8 cellular contexts compared by ENCODE assay signal in genomic region chr4:10116625-10117423, GRCh38. TPM values are rescaled to one million over a fixed set of nuclear protein-coding genes. Genes with fewer than 3 reads are reported as not detected.
A peak's percentile ranks its signal among the peaks of the same experiment; 100 is the strongest.
DNase-seq lines count a peak whose midpoint lies in the region; ATAC-seq and TF ChIP-seq lines count a peak whose summit lies in the region.

TSS of gene WDR1 (minus strand) at chr4:10116799. CDS start at chr4:10116666, 133 bp downstream.

- ATAC-seq in GM18870 (IDR thresholded peaks at IDR 0.05; ENCODE audit: unreplicated experiment) (peak; percentile 80), HG03108 (IDR thresholded peaks at IDR 0.05; ENCODE audit: unreplicated experiment) (peak; percentile 94)

- DNase-seq in ACHN (peak; percentile 90), NCI-H2196 (lab: John Stamatoyannopoulos, UW; ENCODE audit: unreplicated experiment) (peak; percentile 94), WERI-Rb-1 (peak; percentile 97), breast epithelium (ENCODE audit: low spot score in 2 of 2) (peak; percentile 96 to 97)

- H3K36me3 ChIP-seq in WERI-Rb-1 (peaks cover 40% of the 10 kb centered on the region), breast epithelium (no peaks in the 10 kb centered on the region), iPS-20b (ENCODE audit: insufficient read depth, low read depth, low read length) (peaks cover 40% of the 10 kb centered on the region)

- in situ Hi-C loops in ACHN (cut with HindIII; ENCODE audit: low pct_ligation_motif_present, low pct_unique_long_range_greater_than_20kb, low sequenced_read_pairs) = no loop called here

- H3K4me1 ChIP-seq in breast epithelium = peaks cover 4 to 19% of the 10 kb centered on the region in 2 donors
- peaks cover 36% of the 10 kb centered on the region for H3K4me1 ChIP-seq in iPS-20b (ENCODE audit: insufficient read depth, low read length)

- intact Hi-C loops in breast epithelium (cut with DNase I; ENCODE audit: low total_unique reads) = no loop called here

- H3K27me3 ChIP-seq in WERI-Rb-1 (ENCODE audit: insufficient read depth, low read depth, severe bottlenecking) (no peaks in the 10 kb centered on the region), breast epithelium (no peaks in the 10 kb centered on the region), iPS-20b (ENCODE audit: insufficient read depth, low read length) (no peaks in the 10 kb centered on the region)

- peak; percentile 95 for TF ChIP-seq POLR2A in breast epithelium (IDR thresholded peaks at IDR 0.05)

- H3K4me3 ChIP-seq in WERI-Rb-1 (ENCODE audit: low read depth, low read length) (peak within 1 kb of the TSS; percentile 70), breast epithelium (peak within 1 kb of the TSS; percentile 84 to 96 (median 88)), iPS-20b (ENCODE audit: low read length) (peak within 1 kb of the TSS; percentile 97), skin epidermis (peak within 1 kb of the TSS; percentile 66 to 95 (median 82))

- H3K9ac ChIP-seq in iPS-20b (ENCODE audit: low read depth, low read length) = peak within 1 kb of the TSS; percentile 100

- H3K9me3 ChIP-seq in WERI-Rb-1 (ENCODE audit: severe bottlenecking) = no peaks in the 10 kb centered on the region
- H3K9me3 ChIP-seq in breast epithelium = no peaks in the 10 kb centered on the region
- H3K9me3 ChIP-seq in iPS-20b (ENCODE audit: insufficient read depth, low read depth, low read length) = no peaks in the 10 kb centered on the region

- TF ChIP-seq CTCF in WERI-Rb-1 (IDR thresholded peaks at IDR 0.05; ENCODE audit: low read depth, low read length) = no peak
- peak in 1 of 3 donors; percentile 15 for TF ChIP-seq CTCF in breast epithelium (IDR thresholded peaks at IDR 0.05)

- peak within 1 kb of the TSS; percentile 92 for H3K27ac ChIP-seq in WERI-Rb-1
- peak within 1 kb of the TSS; percentile 97 to 98 for H3K27ac ChIP-seq in breast epithelium
- peak within 1 kb of the TSS; percentile 99 for H3K27ac ChIP-seq in iPS-20b (ENCODE audit: low read length)
- H3K27ac ChIP-seq in skin epidermis = peak within 1 kb of the TSS; percentile 86 to 98 (median 95)

RNA-seq across cellular contexts. Expression of gene WDR1, which starts in this region (rescaled TPM):
- total RNA-seq in breast epithelium = 100 to 1,000 TPM in 2 of 3 donors, 10 to 100 TPM in 1; 93.9 to 142 (median 127) TPM

Comparison
In these comparisons a context has a peak if more than half of its experiments do, and no peak if none do; other contexts are left out.
1. Peak in every context shown above with its lines: DNase-seq, ATAC-seq, H3K4me3 ChIP-seq and H3K27ac ChIP-seq.